Comparison of ENCODE assay signal across 9 cellular contexts in genomic region chr17:40313660-40314556, GRCh38. TPM values are rescaled to one million over a fixed set of nuclear protein-coding genes. Genes with fewer than 3 reads are reported as not detected.
DNase-seq lines count a peak whose midpoint lies in the region; ATAC-seq, FAIRE-seq and TF ChIP-seq lines count a peak whose summit lies in the region.
"Had no signal": no experiment of that assay in that cellular context is flagged by ENCODE, and none has a peak within 500 bp of the region (broad histone marks: within the 10 kb centered on the region; RNA-seq: fewer than 3 reads in every experiment).

No MANE protein-coding gene starts in this region.

- 66% methylated on average over 4 of the region's 7 CpGs for whole genome bisulfite sequencing in mammary epithelial cell (ENCODE audit: low coverage, missing lambda C conversion rate)
- 55 to 57% methylated on average over 7 of the region's 7 CpGs for WGBS in pancreas, 2 donors

- H3K4me3 ChIP-seq in mammary epithelial cell (replicated peaks in 1 of 3; ENCODE audit: insufficient read depth in 1 of 3, low read depth in 2 of 3, low read length in 3 of 3) (no peak overlapping the region), pancreas (no peak overlapping the region)

- ATAC-seq in pancreas (no peak), GM21528 (IDR thresholded peaks at IDR 0.05; ENCODE audit: low FRiP score, unreplicated experiment) (no peak)

- no peak overlapping the region for H3K9ac ChIP-seq in mammary epithelial cell (ENCODE audit: insufficient read depth, low read length)

- no TSS peak for BruUV-seq in mammary epithelial cell (replicated peaks; lab: Mats Ljungman, UMichigan)

- no peak for FAIRE-seq in pancreas (lab: Jason Lieb, UNC)

- H3K36me3 ChIP-seq in mammary epithelial cell (ENCODE audit: insufficient read depth, low read length) (no peaks in the 10 kb centered on the region), pancreas (no peaks in the 10 kb centered on the region)

- no peak for TF ChIP-seq CTCF in mammary epithelial cell (conservative IDR thresholded peaks at IDR 0.05 in 1 of 2, IDR thresholded peaks at IDR 0.05 in 1 of 2; ENCODE audit: extremely low read depth in 1 of 2, insufficient read depth in 1 of 2, low read depth in 1 of 2, low read length in 2 of 2)
- TF ChIP-seq CTCF in pancreas (IDR thresholded peaks at IDR 0.05) = no peak

- peaks cover 83% of the 10 kb centered on the region for H3K4me1 ChIP-seq in mammary epithelial cell (ENCODE audit: insufficient read depth, low read length)
- peaks cover 14 to 76% (median 24%) of the 10 kb centered on the region in 3 donors for H3K4me1 ChIP-seq in pancreas

- in situ Hi-C loops in mammary epithelial cell (cut with MboI; ENCODE audit: low sequenced_read_pairs in 2 of 2) = no loop called here

- H3K9me3 ChIP-seq in mammary epithelial cell (replicated peaks; ENCODE audit: insufficient read depth, low read length) = no peaks in the 10 kb centered on the region
- no peaks in the 10 kb centered on the region for H3K9me3 ChIP-seq in pancreas

- peaks cover 9% of the 10 kb centered on the region for H3K79me2 ChIP-seq in mammary epithelial cell (ENCODE audit: insufficient read depth, low read length)

- intact Hi-C loops in mammary epithelial cell (cut with micrococcal nuclease) (loop anchor here (5.0 to 10.0 kb wide), 2 partner anchors 233 to 289 kb away; no protein-coding TSS in a partner anchor), pancreas (cut with DNase I) (loop anchor here in 1 of 3 donors (5.0 kb wide), 1 partner anchor 33 kb away; no protein-coding TSS in a partner anchor)

- H3K4me2 ChIP-seq in mammary epithelial cell (ENCODE audit: insufficient read depth, low read depth, low read length) = peak overlapping the region; percentile 59

- CTCF ChIA-PET in mammary epithelial cell (lab: Charles Lee; ENCODE audit: low non-redundant PET) = interaction anchor here (0.7 kb wide), 1 partner anchor 35 kb away, joined by 4 read pairs; no protein-coding TSS in a partner anchor

- no peaks in the 10 kb centered on the region for H4K20me1 ChIP-seq in mammary epithelial cell (ENCODE audit: insufficient read depth, low read length)

- H3K27me3 ChIP-seq in mammary epithelial cell (ENCODE audit: insufficient read depth, low read length) (no peaks in the 10 kb centered on the region), pancreas (no peaks in the 10 kb centered on the region)

- no peak overlapping the region for H2AFZ ChIP-seq in mammary epithelial cell (ENCODE audit: low read depth, low read length)

- DNase-seq in DMS 273 treated with DMSO at 0.1 percent for 48 hours (lab: John Stamatoyannopoulos, UW) (peak; percentile 61), NCI-H2029 (lab: John Stamatoyannopoulos, UW) (peak; percentile 41), mammary epithelial cell (no peak), pancreas (peak in 1 of 6 donors; percentile 17), Kasumi-1 (lab: John Stamatoyannopoulos, UW) (no peak)
- DNase-seq in effector CD8-positive, alpha-beta T cell (lab: John Stamatoyannopoulos, UW) = no peak
- no peak for DNase-seq in stimulated activated CD4-positive, alpha-beta T cell treated with anti-CD3 and anti-CD28 coated beads, Interleukin-1b, Interleukin-23, amount 100 ng/mL, for 48 hours

- H3K27ac ChIP-seq in mammary epithelial cell (ENCODE audit: insufficient read depth, low read depth, low read length) (no peak overlapping the region), pancreas (peak overlapping the region; percentile 17 to 80 (median 34))

- dilution Hi-C loops in mammary epithelial cell (cut with HindIII; ENCODE audit: low sequenced_read_pairs) = no loop called here

RNA-seq across cellular contexts. Expression of gene RARA, which starts 4.9 kb away (rescaled TPM):
- total RNA-seq in mammary epithelial cell (10 to 100 TPM; 12.7 to 26.6 TPM), pancreas (10 to 100 TPM in 3 of 6 donors, 1 to 10 TPM in 3; 6.8 to 19.7 (median 10.1) TPM)
- polyA plus RNA-seq in mammary epithelial cell (6.9 TPM), pancreas (10 to 100 TPM; 14.7 to 15.0 TPM)
- 18.5 TPM for polyA minus RNA-seq in mammary epithelial cell

RNA-seq across cellular contexts. Expression of gene CDC6, which starts 26.2 kb away (rescaled TPM):
- total RNA-seq in mammary epithelial cell (10 to 100 TPM in 1 of 2 donors, 1 to 10 TPM in 1; 5.2 to 61.8 TPM), pancreas (1 to 10 TPM in 5 of 6 donors, under 1 TPM in 1; 0.71 to 3.3 (median 2.0) TPM)
- polyA plus RNA-seq in mammary epithelial cell (53.9 TPM), pancreas (1 to 10 TPM in 1 of 2 donors, under 1 TPM in 1; 0.75 to 1.1 TPM)
- polyA minus RNA-seq in mammary epithelial cell = 22.7 TPM

RNA-seq across cellular contexts. Expression of gene GJD3, which starts 50.6 kb away (rescaled TPM):
- total RNA-seq in mammary epithelial cell = under 1 TPM in 1 of 2 donors, not detected in 1; 0.67 TPM
- not detected for polyA plus RNA-seq in mammary epithelial cell
- 0.57 TPM for polyA minus RNA-seq in mammary epithelial cell
- under 1 TPM in 5 of 6 donors, not detected in 1; 0.19 to 0.67 (median 0.40) TPM for total RNA-seq in pancreas
- polyA plus RNA-seq in pancreas = under 1 TPM in 1 of 2 donors, not detected in 1; 0.09 TPM
- total RNA-seq: endodermal cell had no signal

Comparison
In these comparisons a context has a peak if more than half of its experiments do, and no peak if none do; other contexts are left out.
1. DNase-seq: peak in DMS 273 treated with DMSO at 0.1 percent for 48 hours (single experiment) and NCI-H2029 (single experiment); none in mammary epithelial cell (single experiment), Kasumi-1 (0 of 2), effector CD8-positive, alpha-beta T cell (single experiment) and stimulated activated CD4-positive, alpha-beta T cell treated with anti-CD3 and anti-CD28 coated beads, Interleukin-1b, Interleukin-23, amount 100 ng/mL, for 48 hours (single experiment).